In the genomic region with DNA sequence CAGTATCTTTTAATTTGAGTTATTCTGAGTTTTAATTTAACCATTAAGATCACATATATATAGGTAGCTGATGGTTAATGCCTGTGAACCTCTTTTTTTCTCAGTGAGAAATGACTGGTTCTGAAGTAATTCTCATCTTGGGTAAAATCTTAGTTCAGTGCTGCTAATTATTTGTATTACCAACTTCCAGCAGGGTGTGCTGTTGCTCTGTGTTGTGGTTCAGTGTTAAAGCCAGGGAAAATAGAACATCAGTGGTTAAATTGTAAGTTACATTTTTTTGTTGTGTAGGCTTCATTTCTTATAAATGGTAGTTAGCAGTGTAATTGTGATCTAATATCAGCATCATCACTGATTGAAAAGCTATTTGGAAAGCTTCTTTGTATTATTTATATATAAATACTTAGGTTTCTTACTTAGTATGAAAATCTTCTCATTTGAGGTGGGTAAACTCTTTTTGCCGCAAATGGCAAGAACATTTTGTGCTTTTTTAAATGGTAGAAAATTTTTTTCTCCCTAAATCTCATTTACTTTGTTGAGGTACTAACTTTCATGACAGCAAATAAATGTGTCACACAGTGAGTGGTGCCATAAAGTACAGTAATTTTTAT, we compare ENCODE assay signal across 8 cellular contexts. TPM values are rescaled to one million over a fixed set of nuclear protein-coding genes. Genes with fewer than 3 reads are reported as not detected.
A peak's percentile ranks its signal among the peaks of the same experiment; 100 is the strongest.
DNase-seq lines count a peak whose midpoint lies in the region; ATAC-seq, FAIRE-seq and TF ChIP-seq lines count a peak whose summit lies in the region.

No MANE protein-coding gene starts in this region.

- FAIRE-seq in TTC549 (lab: Jason Lieb, UNC) (peak; percentile 73), endometrium (lab: Jason Lieb, UNC) (peak; percentile 53)

- H3K27me3 ChIP-seq in aorta (ENCODE audit: control insufficient read depth in 1 of 2, insufficient read depth in 2 of 2, low read length in 1 of 2), result no peaks in the 10 kb centered on the region

- ATAC-seq in aorta (ENCODE audit: low FRiP score) (peak; percentile 79), HG03354 (IDR thresholded peaks at IDR 0.05; ENCODE audit: poor library complexity, severe bottlenecking, unreplicated experiment) (no peak)

- H3K27ac ChIP-seq in aorta (ENCODE audit: low read depth in 1 of 2, low read length in 2 of 2), result no peak overlapping the region

- in situ Hi-C loops in GM13977 (cut with MboI; ENCODE audit: low pct_unique_long_range_greater_than_20kb, low sequenced_read_pairs, unreplicated experiment), result no loop called here

- H3K9me3 ChIP-seq in aorta (ENCODE audit: control insufficient read depth, low read length), result no peaks in the 10 kb centered on the region

- H3K36me3 ChIP-seq in aorta (ENCODE audit: control insufficient read depth in 1 of 2, insufficient read depth in 2 of 2, low read length in 1 of 2), result no peaks in the 10 kb centered on the region

- peak; percentile 82 for DNase-seq in Ammon's horn (ENCODE audit: low spot score)
- DNase-seq in GM13977 (ENCODE audit: low spot score), result peak; percentile 20
- peak; percentile 38 for DNase-seq in NCI-H146 treated with DMSO at 0.1 percent for 48 hours (lab: John Stamatoyannopoulos, UW; ENCODE audit: unreplicated experiment)
- peak; percentile 62 for DNase-seq in midbrain (lab: John Stamatoyannopoulos, UW)
- DNase-seq in aorta, result no peak

- WGBS in aorta, 2 donors, result 18 to 30% methylated on average over 1 of the region's 1 CpG

- no peak overlapping the region for H3K4me3 ChIP-seq in aorta (ENCODE audit: low read length in 2 of 2)

- TF ChIP-seq CTCF in GM13977 (IDR thresholded peaks at IDR 0.05; ENCODE audit: extremely low read depth, insufficient read depth, missing control alignments), result peak; percentile 72

- intact Hi-C loops in aorta (cut with DNase I), result loop anchor here in 1 of 2 donors (2.0 kb wide), 1 partner anchor 26 kb away; no protein-coding TSS in a partner anchor

- H3K4me1 ChIP-seq in aorta (ENCODE audit: control insufficient read depth in 1 of 2, insufficient read depth in 2 of 2, low read length in 2 of 2), result peaks cover 0 to 3% of the 10 kb centered on the region in 2 donors

RNA-seq across cellular contexts. Expression of a gene that starts 43.7 kb away (rescaled TPM):
- total RNA-seq in aorta, result 10 to 100 TPM; 17.6 to 22.6 TPM
- 10 to 100 TPM in 1 of 2 donors, 1 to 10 TPM in 1; 7.0 to 10.2 TPM for polyA plus RNA-seq in aorta

Comparison
In these comparisons a context has a peak if more than half of its experiments do, and no peak if none do; other contexts are left out.
1. DNase-seq: peak in Ammon's horn (single experiment), GM13977 (single experiment), NCI-H146 treated with DMSO at 0.1 percent for 48 hours (single experiment) and midbrain (single experiment); none in aorta (0 of 2).